ENCODE assay signal across 1 cellular context in the genomic region with DNA sequence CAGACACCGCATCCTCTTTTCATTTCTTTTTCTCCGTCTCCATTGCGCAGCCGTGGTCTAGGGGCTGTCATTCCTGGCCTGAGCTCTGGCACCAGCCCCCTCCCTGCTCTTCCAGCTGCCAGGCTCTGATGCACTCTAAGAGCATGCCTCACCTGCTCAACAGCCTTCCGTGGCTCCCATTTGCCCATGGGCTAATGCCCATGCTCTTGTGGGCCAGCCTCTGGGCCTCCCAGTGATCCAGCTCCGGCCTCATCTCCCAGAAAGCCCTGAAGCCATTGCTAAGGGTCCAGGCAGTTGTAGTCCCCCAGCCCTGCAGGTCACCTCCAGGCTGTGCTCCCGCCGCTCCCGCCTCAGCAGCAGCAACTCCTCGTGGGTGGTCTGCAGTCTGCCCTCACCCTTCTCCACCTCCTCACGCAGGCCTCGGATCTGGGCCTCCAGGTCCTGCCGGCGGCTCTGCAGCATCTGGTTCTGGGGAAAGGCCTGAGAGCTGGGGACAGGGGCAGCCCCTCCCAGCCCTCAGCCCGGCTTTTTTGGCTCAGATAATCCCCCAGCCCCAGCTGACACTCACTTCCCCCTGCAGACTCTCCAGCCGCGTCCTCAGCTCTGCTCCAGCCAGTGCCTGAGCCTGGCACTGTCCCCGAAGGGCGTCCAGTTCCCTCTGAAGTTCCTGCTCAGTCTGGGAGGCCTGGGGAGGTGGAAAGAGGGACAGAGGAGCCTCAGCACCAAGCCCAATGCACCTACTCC.
TF ChIP-seq lines count a peak whose summit lies in the region.

No MANE protein-coding gene starts in this region.

TF ChIP-seq in HEK293, 187 proteins besides CTCF, POLR2A, EP300 and RAD21:
- TF ChIP-seq ZNF16 (tag by site-specific recombination; IDR thresholded peaks at IDR 0.05; ENCODE audit: low read depth) (peak; percentile 85), SCRT1 (tag by site-specific recombination; IDR thresholded peaks at IDR 0.05; ENCODE audit: borderline replicate concordance) (no peak)
